Comparison of ENCODE assay signal across 1 cellular context in genomic region chr7:90580051-90580450, GRCh38.
TF ChIP-seq lines count a peak whose summit lies in the region.

No MANE protein-coding gene starts in this region.

TF ChIP-seq in HepG2, 621 proteins besides CTCF, POLR2A, EP300 and RAD21:
- TF ChIP-seq ARNT (IDR thresholded peaks at IDR 0.05) (no peak), CREB1 (IDR thresholded peaks at IDR 0.05) (peak; percentile 31; the same call in 1 of the 2 replicates), CREB1 (CRISPR knock-in tag; IDR thresholded peaks at IDR 0.05) (no peak)
